Comparison of ENCODE assay signal across 13 cellular contexts in genomic region chr22:25494774-25495173, GRCh38.
DNase-seq lines count a peak whose midpoint lies in the region; ATAC-seq and TF ChIP-seq lines count a peak whose summit lies in the region.
"Had no signal": no experiment of that assay in that cellular context is flagged by ENCODE, and none has a peak within 500 bp of the region (broad histone marks: within the 10 kb centered on the region; RNA-seq: fewer than 3 reads in every experiment).

No MANE protein-coding gene starts in this region.

- DNase-seq in GM12865 (ENCODE audit: low read depth) (peak; percentile 70), left colon (no peak), spleen (no peak)
- DNase-seq in CD8-positive, alpha-beta memory T cell = no peak
- no peak for DNase-seq in activated CD8-positive, alpha-beta memory T cell treated with anti-CD3 and anti-CD28 coated beads for 24 hours
- DNase-seq: gastrocnemius medialis, NCI-H2029 treated with DMSO at 0.1 percent for 48 hours had no signal

- H3K9me3 ChIP-seq in CD8-positive, alpha-beta memory T cell (ENCODE audit: low read length) = no peaks in the 10 kb centered on the region
- H3K9me3 ChIP-seq in spleen = peaks cover 0 to 5% (median 0%) of the 10 kb centered on the region in 8 donors
- H3K9me3 ChIP-seq: gastrocnemius medialis, SJSA1 had no signal

- H3K4me1 Mint-ChIP-seq in activated T-helper 17 cell treated with anti-CD3 and anti-CD28 coated beads, Interleukin-2, amount 50 U/mL, for 72 hours = no peaks in the 10 kb centered on the region
- H3K4me1 Mint-ChIP-seq in CD8-positive, alpha-beta memory T cell = no peaks in the 10 kb centered on the region
- H3K4me1 Mint-ChIP-seq: central memory CD8-positive, alpha-beta T cell had no signal

- H3K27ac Mint-ChIP-seq in activated T-helper 17 cell treated with anti-CD3 and anti-CD28 coated beads, Interleukin-2, amount 50 U/mL, for 72 hours = no peak overlapping the region
- no peak overlapping the region for H3K27ac Mint-ChIP-seq in CD8-positive, alpha-beta memory T cell

- POLR2A ChIA-PET in CD8-positive, alpha-beta memory T cell (lab: Charles Lee) = no interaction called here

- intact Hi-C loops in left colon (cut with DNase I, micrococcal nuclease) = no loop called here
- intact Hi-C loops in spleen (cut with DNase I; ENCODE audit: low total_unique reads) = no loop called here

- no peak for TF ChIP-seq POLR2A in spleen (IDR thresholded peaks at IDR 0.05)

- TF ChIP-seq CTCF in GM12865 (IDR thresholded peaks at IDR 0.05; ENCODE audit: insufficient read depth, low read depth, low read length, missing control alignments) (no peak), spleen (IDR thresholded peaks at IDR 0.05 in 8 of 11, conservative IDR thresholded peaks at IDR 0.05 in 3 of 11) (no peak)

- ATAC-seq in GM19463 (IDR thresholded peaks at IDR 0.05; ENCODE audit: unreplicated experiment) = peak; percentile 81
- peak; percentile 82 for ATAC-seq in HG03354 (IDR thresholded peaks at IDR 0.05; ENCODE audit: poor library complexity, severe bottlenecking, unreplicated experiment)
- ATAC-seq in activated T-helper 17 cell treated with anti-CD3 and anti-CD28 coated beads, Interleukin-2, amount 50 U/mL, for 72 hours (replicated peaks) = peak; percentile 70
- ATAC-seq in left colon = no peak
- ATAC-seq: gastrocnemius medialis had no signal

- H3K36me3 ChIP-seq in CD8-positive, alpha-beta memory T cell (ENCODE audit: insufficient read depth, low read length) = no peaks in the 10 kb centered on the region
- peaks cover 0 to 16% (median 0%) of the 10 kb centered on the region in 6 donors for H3K36me3 ChIP-seq in spleen
- H3K36me3 ChIP-seq: gastrocnemius medialis, SJSA1 had no signal

- CTCF ChIA-PET in CD8-positive, alpha-beta memory T cell (lab: Charles Lee) = no interaction called here

- WGBS in spleen, 5 donors = 23 to 52% (median 37%) methylated on average over 3 of the region's 3 CpGs

- H3K9me3 Mint-ChIP-seq in activated T-helper 17 cell treated with anti-CD3 and anti-CD28 coated beads, Interleukin-2, amount 50 U/mL, for 72 hours = no peaks in the 10 kb centered on the region
- no peaks in the 10 kb centered on the region for H3K9me3 Mint-ChIP-seq in CD8-positive, alpha-beta memory T cell
- H3K9me3 Mint-ChIP-seq: central memory CD8-positive, alpha-beta T cell had no signal

- peaks cover 46% of the 10 kb centered on the region for H3K27me3 Mint-ChIP-seq in activated T-helper 17 cell treated with anti-CD3 and anti-CD28 coated beads, Interleukin-2, amount 50 U/mL, for 72 hours
- H3K27me3 Mint-ChIP-seq in CD8-positive, alpha-beta memory T cell = peaks cover 0 to 1% of the 10 kb centered on the region in 2 donors

- no peak overlapping the region for H3K27ac ChIP-seq in CD8-positive, alpha-beta memory T cell (ENCODE audit: low read depth, low read length)
- no peak overlapping the region for H3K27ac ChIP-seq in spleen
- H3K27ac ChIP-seq: C4-2B, gastrocnemius medialis, SJSA1 had no signal

- no peak overlapping the region for H3K4me3 Mint-ChIP-seq in activated T-helper 17 cell treated with anti-CD3 and anti-CD28 coated beads, Interleukin-2, amount 50 U/mL, for 72 hours
- no peak overlapping the region for H3K4me3 Mint-ChIP-seq in CD8-positive, alpha-beta memory T cell
- H3K4me3 Mint-ChIP-seq: central memory CD8-positive, alpha-beta T cell had no signal

- H3K36me3 Mint-ChIP-seq in activated T-helper 17 cell treated with anti-CD3 and anti-CD28 coated beads, Interleukin-2, amount 50 U/mL, for 72 hours (ENCODE audit: low read depth) = no peaks in the 10 kb centered on the region
- H3K36me3 Mint-ChIP-seq in CD8-positive, alpha-beta memory T cell = peaks cover 9 to 12% (median 11%) of the 10 kb centered on the region in 3 donors

- H3K4me3 ChIP-seq in GM12865 (ENCODE audit: low read depth, low read length) (no peak overlapping the region), spleen (no peak overlapping the region)
- H3K4me3 ChIP-seq in CD8-positive, alpha-beta memory T cell (ENCODE audit: low read length) = no peak overlapping the region
- H3K4me3 ChIP-seq: gastrocnemius medialis, SJSA1 had no signal

- no peaks in the 10 kb centered on the region for H3K27me3 ChIP-seq in CD8-positive, alpha-beta memory T cell (ENCODE audit: insufficient read depth, low read length, poor library complexity, severe bottlenecking)
- H3K27me3 ChIP-seq in spleen (replicated peaks in 1 of 7) = peaks cover 0 to 18% (median 0%) of the 10 kb centered on the region in 7 donors
- H3K27me3 ChIP-seq: gastrocnemius medialis had no signal

- no peaks in the 10 kb centered on the region for H3K4me1 ChIP-seq in CD8-positive, alpha-beta memory T cell (ENCODE audit: insufficient read depth, low read length)
- H3K4me1 ChIP-seq in spleen = peaks cover 0 to 30% (median 18%) of the 10 kb centered on the region in 6 donors
- H3K4me1 ChIP-seq: gastrocnemius medialis, SJSA1 had no signal
